ENCODE assay signal across 1 cellular context in the genomic region with DNA sequence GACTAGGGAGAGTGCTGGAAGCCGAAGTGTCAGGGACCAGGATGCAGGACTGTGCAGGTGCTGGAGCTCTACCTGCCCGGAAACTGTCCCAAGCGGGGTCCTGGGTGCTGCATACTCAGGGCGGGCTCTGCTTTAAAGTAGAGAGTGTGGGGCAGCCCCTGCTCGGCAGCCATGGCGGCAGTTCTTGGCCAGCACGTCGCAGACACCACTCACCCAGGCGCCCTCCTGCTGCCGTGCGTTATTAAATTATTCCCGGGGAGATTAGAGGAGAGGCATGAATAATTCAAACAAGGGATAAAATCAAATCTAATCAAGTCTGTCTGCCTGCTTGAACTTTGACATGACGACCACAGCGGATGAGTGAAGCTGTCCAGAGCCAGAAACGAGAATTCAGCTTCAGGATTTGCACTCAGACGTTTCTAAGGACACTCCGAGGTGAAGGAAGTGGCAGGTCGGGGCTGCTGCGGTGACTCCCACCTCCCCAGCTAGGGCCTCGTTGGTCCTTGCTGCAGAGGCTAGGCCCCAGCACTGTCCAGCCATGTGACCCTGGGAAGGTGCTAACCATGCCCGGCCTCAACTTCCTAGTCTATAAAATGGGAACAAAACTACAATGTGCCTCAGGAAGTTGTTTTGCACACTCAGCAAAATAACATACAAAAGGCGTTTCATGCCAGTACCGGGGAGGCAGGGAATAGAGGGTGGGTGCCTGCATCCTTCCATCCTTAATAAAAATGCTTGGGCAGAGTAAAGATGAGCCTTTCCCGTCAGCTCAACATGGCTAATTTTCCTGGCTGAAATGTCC.
TF ChIP-seq lines count a peak whose summit lies in the region.

No MANE protein-coding gene starts in this region.

TF ChIP-seq in H1, 55 proteins besides CTCF, POLR2A, EP300 and RAD21:
- TF ChIP-seq MAFK (IDR thresholded peaks at IDR 0.05; ENCODE audit: low read depth, low read length) (peak; percentile 77), RBBP5 (IDR thresholded peaks at IDR 0.05; ENCODE audit: borderline replicate concordance, low read depth, low read length) (no peak)
